9 cellular contexts compared by ENCODE assay signal in genomic region chrX:131778269-131779218, GRCh38.
DNase-seq lines count a peak whose midpoint lies in the region; ATAC-seq and TF ChIP-seq lines count a peak whose summit lies in the region.
"Had no signal": no experiment of that assay in that cellular context is flagged by ENCODE, and none has a peak within 500 bp of the region (broad histone marks: within the 10 kb centered on the region; RNA-seq: fewer than 3 reads in every experiment).

No MANE protein-coding gene starts in this region.

- H3K9me3 ChIP-seq in right atrium auricular region (no peaks in the 10 kb centered on the region), aorta (ENCODE audit: control insufficient read depth, low read length) (no peaks in the 10 kb centered on the region)

- 45 to 96% methylated on average over 18 of the region's 18 CpGs for WGBS in aorta, 2 donors

- no peak for ATAC-seq in Right ventricle myocardium superior (ENCODE audit: poor library complexity)
- ATAC-seq in aorta (ENCODE audit: low FRiP score) = peak; percentile 88
- no peak for ATAC-seq in activated CD4-positive, CD25-positive, alpha-beta regulatory T cell treated with anti-CD3 and anti-CD28 coated beads, Interleukin-2, amount 50 U/mL, for 24 hours

- H3K27me3 ChIP-seq in right atrium auricular region (peaks cover 0 to 11% of the 10 kb centered on the region in 2 donors), aorta (ENCODE audit: control insufficient read depth in 1 of 2, insufficient read depth in 2 of 2, low read length in 1 of 2) (no peaks in the 10 kb centered on the region)

- H3K36me3 ChIP-seq in right atrium auricular region (no peaks in the 10 kb centered on the region), aorta (ENCODE audit: control insufficient read depth in 1 of 2, insufficient read depth in 2 of 2, low read length in 1 of 2) (no peaks in the 10 kb centered on the region)

- DNase-seq in right atrium auricular region (ENCODE audit: low spot score) (peak; percentile 74), Right ventricle myocardium superior (no peak), NOMO-1 treated with dmso at 0.1 percent for 144 hours (lab: John Stamatoyannopoulos, UW; ENCODE audit: unreplicated experiment) (peak; percentile 47), fibroblast of the conjunctiva (ENCODE audit: low read depth) (peak; percentile 63), aorta (peak in 1 of 2 donors; percentile 67), COLO668 (lab: John Stamatoyannopoulos, UW; ENCODE audit: unreplicated experiment) (no peak), glomerular visceral epithelial cell (ENCODE audit: extremely low spot score) (no peak)

- H3K27ac ChIP-seq in right atrium auricular region (peak overlapping the region; percentile 59 to 71), aorta (ENCODE audit: low read depth in 1 of 2, low read length in 2 of 2) (no peak overlapping the region)
- H3K27ac ChIP-seq: epithelial cell of prostate had no signal

- intact Hi-C loops in Right ventricle myocardium superior (cut with DNase I) (no loop called here), aorta (cut with DNase I) (no loop called here)

- H3K4me3 ChIP-seq in right atrium auricular region = peak overlapping the region; percentile 41 to 52
- no peak overlapping the region for H3K4me3 ChIP-seq in aorta (ENCODE audit: low read length in 2 of 2)

- TF ChIP-seq CTCF in right atrium auricular region (IDR thresholded peaks at IDR 0.05) = peak; percentile 28 to 66

- H3K4me1 ChIP-seq in right atrium auricular region (peaks cover 0 to 3% of the 10 kb centered on the region in 2 donors), aorta (ENCODE audit: control insufficient read depth in 1 of 2, insufficient read depth in 2 of 2, low read length in 2 of 2) (no peaks in the 10 kb centered on the region)

Comparison
In these comparisons a context has a peak if more than half of its experiments do, and no peak if none do; other contexts are left out.
1. DNase-seq: peak in right atrium auricular region (single experiment), NOMO-1 treated with dmso at 0.1 percent for 144 hours (single experiment) and fibroblast of the conjunctiva (single experiment); none in Right ventricle myocardium superior (single experiment), COLO668 (single experiment) and glomerular visceral epithelial cell (single experiment).
2. H3K27ac ChIP-seq: peak in right atrium auricular region (2 of 2); none in aorta (0 of 2).
3. H3K4me3 ChIP-seq: peak in right atrium auricular region (2 of 2); none in aorta (0 of 2).